Comparison of ENCODE assay signal across 8 cellular contexts in the genomic region with DNA sequence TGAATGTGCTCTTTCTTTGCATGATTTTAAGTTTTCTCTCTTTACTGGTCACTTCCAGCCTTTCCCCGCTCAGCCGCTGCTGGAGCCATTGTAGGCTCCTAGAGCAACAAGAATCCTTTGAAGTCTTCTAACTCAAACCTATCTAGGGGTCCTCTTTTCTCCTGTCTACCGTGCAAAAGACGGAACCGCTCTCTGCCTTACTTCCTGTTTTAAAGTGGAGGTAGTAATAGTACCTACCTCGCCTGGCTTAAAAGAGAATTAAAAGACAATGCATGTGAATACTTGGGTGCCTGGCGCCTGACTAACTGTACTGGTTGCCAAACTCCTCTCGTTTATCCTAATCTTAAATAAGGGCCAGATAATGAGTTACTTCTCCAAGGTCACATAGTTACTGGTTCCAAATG. TPM values are rescaled to one million over a fixed set of nuclear protein-coding genes. Genes with fewer than 3 reads are reported as not detected.
DNase-seq lines count a peak whose midpoint lies in the region; ATAC-seq and TF ChIP-seq lines count a peak whose summit lies in the region.

No MANE protein-coding gene starts in this region.

- H3K9ac ChIP-seq in endocrine pancreas (ENCODE audit: control insufficient read depth, insufficient read depth, low read length) = peak overlapping the region; percentile 83

- ATAC-seq in GM21360 (IDR thresholded peaks at IDR 0.05; ENCODE audit: unreplicated experiment) (peak; percentile 17), Panc1 (peak; percentile 4; the same call in 1 of the 2 replicates), left lobe of liver (no peak)

- H3K27ac ChIP-seq in Panc1 (ENCODE audit: low read length) = peak overlapping the region; percentile 86

- intact Hi-C loops in Panc1 (cut with micrococcal nuclease; ENCODE audit: unreplicated experiment) = no loop called here

- H2AFZ ChIP-seq in neuron (ENCODE audit: low read depth, low read length) = peak overlapping the region; percentile 35

- in situ Hi-C loops in Panc1 (cut with HindIII; ENCODE audit: low pct_unique_long_range_greater_than_20kb, low sequenced_read_pairs) = no loop called here

- H3K4me1 ChIP-seq in Panc1 (ENCODE audit: control insufficient read depth, insufficient read depth, low read length) = peaks cover 15% of the 10 kb centered on the region
- no peaks in the 10 kb centered on the region for H3K4me1 ChIP-seq in endocrine pancreas (ENCODE audit: control insufficient read depth, insufficient read depth, low read length)
- H3K4me1 ChIP-seq in neuron (ENCODE audit: insufficient read depth, low read length) = peaks cover 18% of the 10 kb centered on the region

- POLR2A ChIA-PET in AG04449 (lab: Yijun Ruan, JAX) = interaction anchor here (1.1 to 1.6 kb wide), 3 partner anchors 10 to 129 kb away, joined by 4 to 6 read pairs (median 4); no protein-coding TSS in a partner anchor
- POLR2A ChIA-PET in Panc1 (lab: Charles Lee) = no interaction called here

- no peak for DNase-seq in AG04449 (ENCODE audit: low read depth, low spot score)
- DNase-seq in Panc1 (ENCODE audit: low read depth, low spot score) = no peak
- no peak for DNase-seq in left lobe of liver (ENCODE audit: low spot score)
- DNase-seq in iPS-NIHi7 (ENCODE audit: extremely low spot score) = no peak
- DNase-seq in midbrain (lab: John Stamatoyannopoulos, UW) = no peak

- CTCF ChIA-PET in AG04449 (lab: Yijun Ruan, JAX) = interaction anchor here (0.9 kb wide), 1 partner anchor 130 kb away, joined by 4 read pairs; no protein-coding TSS in a partner anchor
- CTCF ChIA-PET in Panc1 (lab: Charles Lee) = no interaction called here

- peak overlapping the region; percentile 98 for H3K4me3 ChIP-seq in AG04449 (ENCODE audit: low read depth, low read length)
- peak overlapping the region; percentile 86 to 90 for H3K4me3 ChIP-seq in Panc1 (ENCODE audit: low read depth in 2 of 2, low read length in 2 of 2)
- H3K4me3 ChIP-seq in endocrine pancreas (ENCODE audit: control insufficient read depth, insufficient read depth, low read length) = peak overlapping the region; percentile 74
- peak overlapping the region; percentile 76 for H3K4me3 ChIP-seq in neuron (ENCODE audit: low read length)

- H3K36me3 ChIP-seq in Panc1 (ENCODE audit: control insufficient read depth, insufficient read depth, low read length) = no peaks in the 10 kb centered on the region; the same call in 1 of the 2 replicates
- H3K36me3 ChIP-seq in endocrine pancreas (ENCODE audit: control insufficient read depth, insufficient read depth, low read length) = no peaks in the 10 kb centered on the region
- H3K36me3 ChIP-seq in neuron (ENCODE audit: insufficient read depth, low read length) = no peaks in the 10 kb centered on the region

- TF ChIP-seq CTCF in AG04449 (IDR thresholded peaks at IDR 0.05; ENCODE audit: insufficient read depth, low read length, missing control alignments) (no peak), Panc1 (IDR thresholded peaks at IDR 0.05) (no peak)

- no peaks in the 10 kb centered on the region for H3K9me3 ChIP-seq in Panc1 (ENCODE audit: control insufficient read depth, insufficient read depth, low read depth, low read length)
- H3K9me3 ChIP-seq in endocrine pancreas (ENCODE audit: control insufficient read depth, low read length) = no peaks in the 10 kb centered on the region
- H3K9me3 ChIP-seq in neuron (ENCODE audit: low read length) = no peaks in the 10 kb centered on the region

- H3K27me3 ChIP-seq in Panc1 (ENCODE audit: control insufficient read depth, insufficient read depth, low read length) = no peaks in the 10 kb centered on the region
- H3K27me3 ChIP-seq in endocrine pancreas (ENCODE audit: control insufficient read depth, insufficient read depth, low read length) = no peaks in the 10 kb centered on the region
- no peaks in the 10 kb centered on the region for H3K27me3 ChIP-seq in neuron (ENCODE audit: insufficient read depth, low read length)

- no TSS peak for BruUV-seq in Panc1 (replicated peaks; lab: Mats Ljungman, UMichigan)

RNA-seq across cellular contexts. Expression of a gene that starts 0.6 kb away (rescaled TPM):
- 40.5 TPM for total RNA-seq in Panc1 (2021; ENCODE audit: unreplicated experiment)
- 40.6 TPM for polyA plus RNA-seq in Panc1 (2012; ENCODE audit: insufficient read length)
- total RNA-seq in left lobe of liver = 23.6 TPM

RNA-seq across cellular contexts. Expression of a gene that starts 32.3 kb away (rescaled TPM):
- total RNA-seq in Panc1 (2021; ENCODE audit: unreplicated experiment) (4.9 TPM), left lobe of liver (72.1 TPM)
- 3.8 TPM for polyA plus RNA-seq in Panc1 (2012; ENCODE audit: insufficient read length)

Comparison
In these comparisons a context has a peak if more than half of its experiments do, and no peak if none do; other contexts are left out.
1. RNA of a gene that starts 32.3 kb away (total RNA-seq): 72.1 TPM in left lobe of liver (single experiment); 4.9 TPM in Panc1 (single experiment); every median in the first group is over 10 times any median in the second.
2. Peak in every context shown above with its lines, with median percentiles within 50 percentile points of each other: H3K4me3 ChIP-seq.